In the genomic region with DNA sequence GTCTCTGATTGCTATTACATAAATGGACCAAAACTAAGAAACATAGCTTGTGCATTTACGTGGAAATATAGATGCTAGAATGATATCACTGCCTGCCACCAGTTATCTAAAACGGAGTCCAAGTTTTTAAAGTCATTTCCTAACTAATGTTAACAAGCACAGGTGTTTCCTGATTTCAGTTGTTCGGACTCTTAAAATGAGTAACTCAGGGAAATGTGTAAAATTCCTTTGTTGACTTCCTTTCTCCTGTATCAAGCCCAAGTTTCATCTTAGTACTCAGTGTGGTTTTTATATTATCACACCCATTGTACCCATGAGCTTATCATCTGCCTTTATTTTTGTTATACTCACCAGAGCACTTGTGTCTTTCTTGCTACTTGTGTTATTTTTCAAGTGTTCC, we compare ENCODE assay signal across 18 cellular contexts.
"Had no signal": no experiment of that assay in that cellular context is flagged by ENCODE, and none has a peak within 500 bp of the region (broad histone marks: within the 10 kb centered on the region; RNA-seq: fewer than 3 reads in every experiment).

No MANE protein-coding gene starts in this region.

- FAIRE-seq: frontal cortex, TTC549 had no signal

- H3K4me3 ChIP-seq: breast epithelium, mucosa of descending colon, sigmoid colon had no signal

- ATAC-seq: activated T-cell treated with anti-CD3 and anti-CD28 coated beads, Interleukin-2, amount 50 U/mL, for 72 hours; mucosa of descending colon; natural killer cell had no signal

- H3K27ac ChIP-seq: breast epithelium, sigmoid colon had no signal

- H3K27me3 ChIP-seq: breast epithelium, sigmoid colon had no signal

- H3K4me1 ChIP-seq: breast epithelium, sigmoid colon had no signal

- DNase-seq: activated CD4-positive, alpha-beta memory T cell treated with anti-CD3 and anti-CD28 coated beads, Interleukin-2, amount 10 ng/mL, durations not matched to agents 7 days and 5 days; activated CD4-positive, alpha-beta T cell treated with anti-CD3 and anti-CD28 coated beads for 1 hour; activated naive CD8-positive, alpha-beta T cell treated with anti-CD3 and anti-CD28 coated beads, Interleukin-2, amount 10 ng/mL, durations not matched to agents 7 days and 5 days; activated T-cell treated with anti-CD3 and anti-CD28 coated beads, Interleukin-2, amount 50 U/mL, for 72 hours; anterior cingulate cortex; hippocampal formation; kidney glomerular epithelial cell; mammary epithelial cell; mucosa of descending colon; natural killer cell; nucleus accumbens; sigmoid colon; stimulated activated CD4-positive, alpha-beta T cell treated with anti-CD3 and anti-CD28 coated beads, Interleukin-12 subunit alpha, Interleukin-12 subunit beta, amount 100 ng/mL, for 4 hours; stimulated activated naive CD4-positive, alpha-beta T cell; substantia nigra had no signal

- H3K36me3 ChIP-seq: breast epithelium, sigmoid colon had no signal
